8 cellular contexts compared by ENCODE assay signal in genomic region chr4:183659029-183659870, GRCh38. TPM values are rescaled to one million over a fixed set of nuclear protein-coding genes. Genes with fewer than 3 reads are reported as not detected.
DNase-seq lines count a peak whose midpoint lies in the region; ATAC-seq lines count a peak whose summit lies in the region.

Gene RWDD4 (minus strand): TSS chr4:183659185. CDS start chr4:183658952, 233 bp downstream.
Gene TRAPPC11 (plus strand): TSS chr4:183659293. CDS start chr4:183663868, 4,575 bp downstream.

- H3K27ac Mint-ChIP-seq in IgD-negative memory B cell: peak within 1 kb of the TSS; percentile 84 to 96 (median 94)

- peak within 1 kb of the TSS; percentile 72 for H3K27ac ChIP-seq in epithelial cell of prostate

- peak; percentile 92 for DNase-seq in DMS153 treated with DMSO at 0.1 percent for 48 hours (lab: John Stamatoyannopoulos, UW; ENCODE audit: unreplicated experiment)
- peak; percentile 54 for DNase-seq in OCI-M2 (lab: John Stamatoyannopoulos, UW; ENCODE audit: unreplicated experiment)
- DNase-seq in activated T-cell treated with anti-CD3 and anti-CD28 coated beads for 48 hours (ENCODE audit: low read depth): peak; percentile 90
- DNase-seq in epithelial cell of prostate (ENCODE audit: low read depth, low spot score): peak; percentile 88
- peak; percentile 98 for DNase-seq in mucosa of gallbladder (ENCODE audit: low spot score)
- DNase-seq in stimulated activated CD8-positive, alpha-beta memory T cell treated with anti-CD3 and anti-CD28 coated beads, Interleukin-4, amount 100 ng/mL, for 4 hours (ENCODE audit: low read depth in 2 of 2, low spot score in 1 of 2): peak; percentile 83 to 91

- peaks cover 29 to 34% (median 30%) of the 10 kb centered on the region in 3 donors for H3K4me1 Mint-ChIP-seq in IgD-negative memory B cell

- H3K36me3 Mint-ChIP-seq in IgD-negative memory B cell: peaks cover 3% of the 10 kb centered on the region

- no peaks in the 10 kb centered on the region for H3K9me3 Mint-ChIP-seq in IgD-negative memory B cell

- ATAC-seq in GM21529 (IDR thresholded peaks at IDR 0.05; ENCODE audit: unreplicated experiment): peak; percentile 98

- peak within 1 kb of the TSS; percentile 93 to 97 (median 96) for H3K4me3 Mint-ChIP-seq in IgD-negative memory B cell

- H3K27me3 Mint-ChIP-seq in IgD-negative memory B cell: no peaks in the 10 kb centered on the region

RNA-seq across cellular contexts. Expression of gene RWDD4, which starts in this region (rescaled TPM):
- polyA plus RNA-seq in IgD-negative memory B cell: 17.1 TPM
- total RNA-seq in mucosa of gallbladder: 16.5 TPM

RNA-seq across cellular contexts. Expression of gene TRAPPC11, which starts in this region (rescaled TPM):
- 19.5 TPM for polyA plus RNA-seq in IgD-negative memory B cell
- total RNA-seq in mucosa of gallbladder: 33.8 TPM

Comparison
In these comparisons a context has a peak if more than half of its experiments do, and no peak if none do; other contexts are left out.
1. Peak in every context shown above with its lines: DNase-seq, ATAC-seq and H3K27ac ChIP-seq.